15 cellular contexts compared by ENCODE assay signal in genomic region chr11:75566763-75567279, GRCh38.
"Had no signal": no experiment of that assay in that cellular context is flagged by ENCODE, and none has a peak within 500 bp of the region (broad histone marks: within the 10 kb centered on the region; RNA-seq: fewer than 3 reads in every experiment).

No MANE protein-coding gene starts in this region.

- H3K27ac ChIP-seq: epithelial cell of prostate, neural progenitor cell, parathyroid adenoma had no signal

- H3K9me3 ChIP-seq: left lung, stomach had no signal

- DNase-seq: activated gamma-delta T cell; activated T-cell treated with anti-CD3 and anti-CD28 coated beads, Interleukin-2, amount 50 U/mL, for 1 hour; aorta; cortex of kidney; effector memory CD8-positive, alpha-beta T cell; SHP77 treated with DMSO at 0.1 percent for 48 hours; stimulated activated CD4-positive, alpha-beta T cell treated with anti-CD3 and anti-CD28 coated beads, Interleukin-4, amount 100 ng/mL, for 4 hours; stomach; T-helper 17 cell had no signal

- H2AFZ ChIP-seq: neural progenitor cell, parathyroid adenoma had no signal

- H3K9ac ChIP-seq: neural progenitor cell, parathyroid adenoma had no signal

- H3K36me3 ChIP-seq: neural progenitor cell had no signal

- H3K4me3 ChIP-seq: neural progenitor cell had no signal

- H3K4me3 Mint-ChIP-seq: neural progenitor cell had no signal

- FAIRE-seq: keratinocyte had no signal

- H3K4me2 ChIP-seq: neural progenitor cell had no signal

- H3K27me3 Mint-ChIP-seq: activated naive CD8-positive, alpha-beta T cell treated with anti-CD3 and anti-CD28 coated beads, Interleukin-2, amount 10 ng/mL, durations not matched to agents 7 days and 5 days; effector memory CD8-positive, alpha-beta T cell; T-helper 17 cell had no signal

- H3K27me3 ChIP-seq: neural progenitor cell, stomach had no signal

- ATAC-seq: effector memory CD8-positive, alpha-beta T cell; left lung; T-helper 17 cell had no signal

- H3K9me3 Mint-ChIP-seq: activated naive CD8-positive, alpha-beta T cell treated with anti-CD3 and anti-CD28 coated beads, Interleukin-2, amount 10 ng/mL, durations not matched to agents 7 days and 5 days; effector memory CD8-positive, alpha-beta T cell; neural progenitor cell had no signal
